8 cellular contexts compared by ENCODE assay signal in genomic region chr20:24993337-24994185, GRCh38. TPM values are rescaled to one million over a fixed set of nuclear protein-coding genes. Genes with fewer than 3 reads are reported as not detected.
DNase-seq lines count a peak whose midpoint lies in the region; ATAC-seq and TF ChIP-seq lines count a peak whose summit lies in the region.

No MANE protein-coding gene starts in this region.

- BruUV-seq in OCI-LY7 (replicated peaks; lab: Mats Ljungman, UMichigan) = no TSS peak

- peak overlapping the region; percentile 80 for H2AFZ ChIP-seq in OCI-LY7 (ENCODE audit: low read length)

- DNase-seq in HK-2 (ENCODE audit: unreplicated experiment) = peak; percentile 24
- peak; percentile 40 for DNase-seq in OCI-LY7 (ENCODE audit: low spot score)
- DNase-seq in memory B cell (ENCODE audit: low spot score in 2 of 2) = no peak
- DNase-seq in type B pancreatic cell (ENCODE audit: extremely low spot score, unreplicated experiment) = no peak
- no peak for DNase-seq in stimulated activated CD4-positive, alpha-beta T cell treated with anti-CD3 and anti-CD28 coated beads, Interleukin-12 subunit alpha, Interleukin-12 subunit beta, amount 100 ng/mL, for 4 hours

- no peaks in the 10 kb centered on the region for H3K9me3 Mint-ChIP-seq in dendritic cell treated with granulocyte-macrophage colony-stimulating factor and Interleukin-4, amounts not matched to agents 40 ng/mL and 50 ng/mL, for 4 days
- no peaks in the 10 kb centered on the region for H3K9me3 Mint-ChIP-seq in memory B cell
- H3K9me3 Mint-ChIP-seq in type B pancreatic cell = no peaks in the 10 kb centered on the region

- CTCF ChIA-PET in OCI-LY7 (lab: Charles Lee; ENCODE audit: unreplicated experiment) = no interaction called here

- POLR2A ChIA-PET in OCI-LY7 (lab: Charles Lee) = interaction anchor here (0.8 kb wide), 1 partner anchor 16 kb away, joined by 3 read pairs; no protein-coding TSS in a partner anchor

- peaks cover 0 to 4% (median 0%) of the 10 kb centered on the region in 11 experiments; a peak in 1 of 22 replicates for H3K36me3 ChIP-seq in BLaER1 treated with 17β-estradiol and CSF1 and Interleukin-3, amounts not matched to agents 10 nM and 100 nM
- H3K36me3 ChIP-seq in OCI-LY7 (ENCODE audit: insufficient read depth, low read length) = peaks cover 4% of the 10 kb centered on the region; the same call in 1 of the 2 replicates

- no peaks in the 10 kb centered on the region for H3K27me3 ChIP-seq in BLaER1 treated with 17β-estradiol and CSF1 and Interleukin-3, amounts not matched to agents 10 nM and 100 nM

- H3K27ac Mint-ChIP-seq in dendritic cell treated with granulocyte-macrophage colony-stimulating factor and Interleukin-4, amounts not matched to agents 40 ng/mL and 50 ng/mL, for 4 days = peak overlapping the region; percentile 95
- peak overlapping the region; percentile 98 for H3K27ac Mint-ChIP-seq in memory B cell
- H3K27ac Mint-ChIP-seq in type B pancreatic cell = peak overlapping the region; percentile 89

- H3K36me3 Mint-ChIP-seq in dendritic cell treated with granulocyte-macrophage colony-stimulating factor and Interleukin-4, amounts not matched to agents 40 ng/mL and 50 ng/mL, for 4 days (ENCODE audit: low read depth) = peaks cover 35% of the 10 kb centered on the region
- peaks cover 1% of the 10 kb centered on the region for H3K36me3 Mint-ChIP-seq in memory B cell
- H3K36me3 Mint-ChIP-seq in type B pancreatic cell = no peaks in the 10 kb centered on the region

- H3K27ac ChIP-seq in BLaER1 treated with 17β-estradiol and CSF1 and Interleukin-3, amounts not matched to agents 10 nM and 100 nM = peak overlapping the region; percentile 82 to 91 (median 87)
- peak overlapping the region; percentile 63 for H3K27ac ChIP-seq in OCI-LY7 (ENCODE audit: low read depth, low read length, poor library complexity, severe bottlenecking)

- peaks cover 0 to 33% (median 14%) of the 10 kb centered on the region in 11 experiments; a peak in 12 of 22 replicates for H4K20me1 ChIP-seq in BLaER1 treated with 17β-estradiol and CSF1 and Interleukin-3, amounts not matched to agents 10 nM and 100 nM
- peaks cover 10% of the 10 kb centered on the region for H4K20me1 ChIP-seq in OCI-LY7 (ENCODE audit: insufficient read depth, low read length)

- H3K4me3 ChIP-seq in BLaER1 treated with 17β-estradiol and CSF1 and Interleukin-3, amounts not matched to agents 10 nM and 100 nM = peak overlapping the region; percentile 80 to 98 (median 90)
- peak overlapping the region; percentile 86 for H3K4me3 ChIP-seq in OCI-LY7 (ENCODE audit: low read depth, low read length, poor library complexity, severe bottlenecking)

- peaks cover 52 to 71% (median 66%) of the 10 kb centered on the region in 10 experiments for H3K4me1 ChIP-seq in BLaER1 treated with 17β-estradiol and CSF1 and Interleukin-3, amounts not matched to agents 10 nM and 100 nM
- H3K4me1 ChIP-seq in OCI-LY7 (ENCODE audit: insufficient read depth, low read length, poor library complexity, severe bottlenecking) = peaks cover 28% of the 10 kb centered on the region

- no peaks in the 10 kb centered on the region for H3K9me2 ChIP-seq in OCI-LY7 (ENCODE audit: insufficient read depth, low read length)

- TF ChIP-seq CTCF in OCI-LY7 (conservative IDR thresholded peaks at IDR 0.05; ENCODE audit: low read length) (peak; percentile 64), type B pancreatic cell (conservative IDR thresholded peaks at IDR 0.05) (peak; percentile 55)

- H3K79me2 ChIP-seq in OCI-LY7 (ENCODE audit: insufficient read depth, low read depth, low read length) = peaks cover 16% of the 10 kb centered on the region; the same call in 1 of the 2 replicates

- ATAC-seq in memory B cell (ENCODE audit: low read depth) = no peak
- no peak for ATAC-seq in HG03097 (IDR thresholded peaks at IDR 0.05; ENCODE audit: low FRiP score, unreplicated experiment)

- H3K9ac ChIP-seq in BLaER1 treated with 17β-estradiol and CSF1 and Interleukin-3, amounts not matched to agents 10 nM and 100 nM = peak overlapping the region; percentile 77 to 90 (median 88); a peak in 21 of 22 replicates

- peak overlapping the region; percentile 85 to 97 (median 94) for H3K4me2 ChIP-seq in BLaER1 treated with 17β-estradiol and CSF1 and Interleukin-3, amounts not matched to agents 10 nM and 100 nM
- H3K4me2 ChIP-seq in OCI-LY7 (ENCODE audit: low read length) = peak overlapping the region; percentile 81

- no peaks in the 10 kb centered on the region for H3K9me3 ChIP-seq in BLaER1 treated with 17β-estradiol and CSF1 and Interleukin-3, amounts not matched to agents 10 nM and 100 nM (replicated peaks in 1 of 11)
- H3K9me3 ChIP-seq in OCI-LY7 (ENCODE audit: low read length) = no peaks in the 10 kb centered on the region

- peaks cover 56% of the 10 kb centered on the region for H3K4me1 Mint-ChIP-seq in dendritic cell treated with granulocyte-macrophage colony-stimulating factor and Interleukin-4, amounts not matched to agents 40 ng/mL and 50 ng/mL, for 4 days (ENCODE audit: low read depth)
- peaks cover 24% of the 10 kb centered on the region for H3K4me1 Mint-ChIP-seq in memory B cell
- peaks cover 36% of the 10 kb centered on the region for H3K4me1 Mint-ChIP-seq in type B pancreatic cell (ENCODE audit: unreplicated experiment)

- peaks cover 4% of the 10 kb centered on the region for H3K27me3 Mint-ChIP-seq in dendritic cell treated with granulocyte-macrophage colony-stimulating factor and Interleukin-4, amounts not matched to agents 40 ng/mL and 50 ng/mL, for 4 days
- H3K27me3 Mint-ChIP-seq in memory B cell (no peaks in the 10 kb centered on the region), type B pancreatic cell (peaks cover 12% of the 10 kb centered on the region)

- H3K4me3 Mint-ChIP-seq in dendritic cell treated with granulocyte-macrophage colony-stimulating factor and Interleukin-4, amounts not matched to agents 40 ng/mL and 50 ng/mL, for 4 days = no peak overlapping the region
- peak overlapping the region; percentile 67 for H3K4me3 Mint-ChIP-seq in memory B cell
- peak overlapping the region; percentile 94 for H3K4me3 Mint-ChIP-seq in type B pancreatic cell

- intact Hi-C loops in OCI-LY7 (cut with micrococcal nuclease; ENCODE audit: unreplicated experiment) = loop anchor here (2.0 to 10.0 kb wide), 4 partner anchors 185 to 631 kb away; partner anchors contain the start of genes NANP and PYGB
- intact Hi-C loops in dendritic cell treated with granulocyte-macrophage colony-stimulating factor and Interleukin-4, amounts not matched to agents 40 ng/mL and 50 ng/mL, for 4 days (cut with micrococcal nuclease) = loop anchor here (2.0 to 10.0 kb wide), 7 partner anchors 41 to 704 kb away; partner anchors contain the start of genes ENTPD6, NANP and ZNF337

RNA-seq across cellular contexts. Expression of gene APMAP, which starts 1.0 kb away (rescaled TPM):
- total RNA-seq in OCI-LY7 (2014; rRNA removed; shearing (Covaris generic)) = 27.7 and 29.0 TPM in 2 replicates
- total RNA-seq in OCI-LY7 (2022) (24.3 and 28.0 TPM in 2 replicates), type B pancreatic cell (ENCODE audit: low replicate concordance) (71.6 and 72.8 TPM in 2 replicates)

RNA-seq across cellular contexts. Expression of gene CST7, which starts 44.5 kb away (rescaled TPM):
- not detected in 2 replicates for total RNA-seq in OCI-LY7 (2014; rRNA removed; shearing (Covaris generic))
- total RNA-seq in OCI-LY7 (2022) (not detected in 2 replicates), type B pancreatic cell (ENCODE audit: low replicate concordance) (not detected in 2 replicates)

Comparison
In these comparisons a context has a peak if more than half of its experiments do, and no peak if none do; other contexts are left out.
1. DNase-seq: peak in HK-2 (single experiment) and OCI-LY7 (single experiment); none in memory B cell (0 of 2), type B pancreatic cell (single experiment) and stimulated activated CD4-positive, alpha-beta T cell treated with anti-CD3 and anti-CD28 coated beads, Interleukin-12 subunit alpha, Interleukin-12 subunit beta, amount 100 ng/mL, for 4 hours (single experiment).
2. Peak in every context shown above with its lines, with median percentiles within 50 percentile points of each other: H3K27ac Mint-ChIP-seq.